ENCODE assay signal across 1 cellular context in the genomic region with DNA sequence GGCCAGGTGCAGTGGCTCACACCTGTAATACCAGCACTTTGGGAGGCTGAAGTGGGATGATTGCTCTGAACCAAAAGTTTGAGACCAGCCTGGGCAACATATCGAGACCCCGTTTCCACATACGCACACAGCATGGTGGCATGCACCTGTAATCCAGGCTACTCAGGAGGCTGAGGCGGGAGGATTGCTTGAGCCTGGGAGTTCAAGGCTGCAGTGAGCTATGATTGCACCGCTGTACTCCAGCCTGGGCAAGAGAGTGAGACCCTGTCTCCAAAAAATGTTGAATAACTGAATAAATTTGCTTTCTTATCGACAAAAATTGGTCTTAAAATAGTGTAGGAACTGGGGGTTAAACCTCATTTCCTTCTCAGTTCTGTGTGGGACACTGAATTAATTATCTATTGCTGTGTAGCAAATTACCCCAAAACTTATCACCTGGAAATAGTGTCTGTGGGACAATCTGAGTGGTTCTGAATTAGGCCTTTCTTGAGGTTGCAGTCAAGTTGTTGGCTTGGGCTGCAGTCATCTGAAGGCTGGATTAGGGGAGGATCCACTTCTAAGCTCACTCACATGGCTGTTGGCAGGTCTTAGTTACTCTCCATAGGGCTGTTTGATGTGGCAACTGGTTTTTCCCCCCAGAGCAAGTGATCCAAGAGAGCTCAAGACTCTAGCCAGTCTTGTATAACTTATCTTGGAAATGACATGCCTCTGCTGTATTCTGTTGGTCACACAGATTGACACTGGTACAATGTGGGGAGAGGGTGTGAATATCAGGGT.
TF ChIP-seq lines count a peak whose summit lies in the region.

No MANE protein-coding gene starts in this region.

TF ChIP-seq in HepG2, 621 proteins besides CTCF, POLR2A, EP300 and RAD21:
- TF ChIP-seq ZNF160 (CRISPR knock-in tag; IDR thresholded peaks at IDR 0.05) (no peak), ZNF121 (CRISPR knock-in tag; IDR thresholded peaks at IDR 0.05) (peak; percentile 84)
